In genomic region chr5:177519463-177520235, GRCh38 we compare ENCODE assay signal across 13 cellular contexts. TPM values are rescaled to one million over a fixed set of nuclear protein-coding genes. Genes with fewer than 3 reads are reported as not detected.
DNase-seq lines count a peak whose midpoint lies in the region; ATAC-seq and TF ChIP-seq lines count a peak whose summit lies in the region.
"Had no signal": no experiment of that assay in that cellular context is flagged by ENCODE, and none has a peak within 500 bp of the region (broad histone marks: within the 10 kb centered on the region; RNA-seq: fewer than 3 reads in every experiment).

No MANE protein-coding gene starts in this region.

- H3K36me3 Mint-ChIP-seq in T-helper 2 cell treated with Interferon-gamma antibody and Interleukin-4, amounts not matched to agents 5 μg/mL and 100 μg/mL, for 36 hours (ENCODE audit: low read depth) = peaks cover 39% of the 10 kb centered on the region
- H3K36me3 Mint-ChIP-seq in progenitor cell of endocrine pancreas (ENCODE audit: insufficient read depth) = peaks cover 19% of the 10 kb centered on the region

- H3K4me3 Mint-ChIP-seq in T-helper 2 cell treated with Interferon-gamma antibody and Interleukin-4, amounts not matched to agents 5 μg/mL and 100 μg/mL, for 36 hours = no peak overlapping the region
- H3K4me3 Mint-ChIP-seq in progenitor cell of endocrine pancreas (ENCODE audit: low read depth) = no peak overlapping the region

- H3K9me2 ChIP-seq in HCT116 (ENCODE audit: insufficient read depth) = no peaks in the 10 kb centered on the region

- intact Hi-C loops in HCT116 (cut with micrococcal nuclease) = no loop called here

- DNase-seq in T-helper 2 cell treated with Interferon-gamma antibody and Interleukin-4, amounts not matched to agents 5 μg/mL and 100 μg/mL, for 36 hours (ENCODE audit: low spot score) = no peak
- no peak for DNase-seq in T-helper 2 cell
- DNase-seq in HCT116 (ENCODE audit: low read depth, low spot score) = no peak
- no peak for DNase-seq in adipocyte (ENCODE audit: low read depth)
- DNase-seq in osteoblast (ENCODE audit: insufficient read length, low spot score, missing footprints) = peak; percentile 5
- no peak for DNase-seq in progenitor cell of endocrine pancreas (ENCODE audit: low spot score, unreplicated experiment)
- DNase-seq in stimulated activated CD4-positive, alpha-beta T cell treated with anti-CD3 and anti-CD28 coated beads, Interleukin-2, amount 100 ng/mL, for 24 hours = no peak
- DNase-seq: brain microvascular endothelial cell, Kasumi-1, lower lobe of right lung, NCI-H2029 treated with DMSO at 0.1 percent for 48 hours had no signal

- H3K27me3 ChIP-seq in HCT116 (ENCODE audit: insufficient read depth, low read length) (no peaks in the 10 kb centered on the region), adipocyte (replicated peaks; ENCODE audit: control insufficient read depth, insufficient read depth, low read length) (no peaks in the 10 kb centered on the region), osteoblast (ENCODE audit: insufficient read depth, low read length) (no peaks in the 10 kb centered on the region)
- H3K27me3 ChIP-seq: brain microvascular endothelial cell had no signal

- H3K27ac ChIP-seq in HCT116 (ENCODE audit: low read depth, low read length) = peak overlapping the region; percentile 12; the same call in 1 of the 2 replicates
- no peak overlapping the region for H3K27ac ChIP-seq in osteoblast (ENCODE audit: low read depth, low read length)
- H3K27ac ChIP-seq: brain microvascular endothelial cell, lower lobe of right lung, parathyroid adenoma had no signal

- H4K20me1 ChIP-seq in HCT116 (ENCODE audit: insufficient read depth) (no peaks in the 10 kb centered on the region), osteoblast (ENCODE audit: insufficient read depth, low read length) (peaks cover 16% of the 10 kb centered on the region)

- no peak for ATAC-seq in HCT116
- ATAC-seq in GM18858 (IDR thresholded peaks at IDR 0.05; ENCODE audit: unreplicated experiment) = no peak
- ATAC-seq: lower lobe of right lung had no signal

- H3K4me3 ChIP-seq in HCT116 (replicated peaks in 1 of 2; ENCODE audit: low read depth in 1 of 2, low read length in 2 of 2) (peak overlapping the region in 1 of 2 experiments; percentile 35; a peak in 2 of 4 replicates), adipocyte (ENCODE audit: low read length) (no peak overlapping the region), osteoblast (ENCODE audit: insufficient read depth, low read length) (no peak overlapping the region)
- H3K4me3 ChIP-seq: lower lobe of right lung had no signal

- peak overlapping the region; percentile 57 for H3K27ac Mint-ChIP-seq in T-helper 2 cell treated with Interferon-gamma antibody and Interleukin-4, amounts not matched to agents 5 μg/mL and 100 μg/mL, for 36 hours
- H3K27ac Mint-ChIP-seq in progenitor cell of endocrine pancreas = no peak overlapping the region

- H3K9me3 ChIP-seq in HCT116 (ENCODE audit: control insufficient read depth in 1 of 2, insufficient read depth in 1 of 2, low read depth in 1 of 2, low read length in 2 of 2) (no peaks in the 10 kb centered on the region), adipocyte (ENCODE audit: control insufficient read depth, low read length) (no peaks in the 10 kb centered on the region), osteoblast (ENCODE audit: low read depth, low read length) (no peaks in the 10 kb centered on the region)
- H3K9me3 ChIP-seq: lower lobe of right lung had no signal

- H3K4me2 ChIP-seq in HCT116 (ENCODE audit: low read length) (peak overlapping the region; percentile 60), osteoblast (ENCODE audit: insufficient read depth, low read length) (no peak overlapping the region)

- RAD21 ChIA-PET in HCT116 (lab: Charles Lee; ENCODE audit: low non-redundant PET in 1 of 2, low total read pairs in 2 of 2, uncharacterized antibody in 2 of 2, unreplicated experiment in 2 of 2) = no interaction called here

- POLR2A ChIA-PET in HCT116 (lab: Charles Lee) = no interaction called here

- H3K9me3 Mint-ChIP-seq in T-helper 2 cell treated with Interferon-gamma antibody and Interleukin-4, amounts not matched to agents 5 μg/mL and 100 μg/mL, for 36 hours = no peaks in the 10 kb centered on the region
- H3K9me3 Mint-ChIP-seq in progenitor cell of endocrine pancreas (ENCODE audit: low read depth) = no peaks in the 10 kb centered on the region

- H3K4me1 Mint-ChIP-seq in T-helper 2 cell treated with Interferon-gamma antibody and Interleukin-4, amounts not matched to agents 5 μg/mL and 100 μg/mL, for 36 hours (ENCODE audit: low read depth) = peaks cover 32% of the 10 kb centered on the region
- peaks cover 18% of the 10 kb centered on the region for H3K4me1 Mint-ChIP-seq in progenitor cell of endocrine pancreas (ENCODE audit: low read depth)

- H3K9ac ChIP-seq in HCT116 (ENCODE audit: low read length) (peak overlapping the region; percentile 33), adipocyte (ENCODE audit: low read length) (peak overlapping the region; percentile 8)
- H3K9ac ChIP-seq: parathyroid adenoma had no signal

- BruUV-seq in HCT116 (replicated peaks; lab: Mats Ljungman, UMichigan) = no TSS peak

- H2AFZ ChIP-seq in HCT116 (ENCODE audit: low read depth, low read length, poor library complexity, severe bottlenecking) (no peak overlapping the region), osteoblast (ENCODE audit: low read length) (no peak overlapping the region)
- H2AFZ ChIP-seq: parathyroid adenoma had no signal

- H3K4me1 ChIP-seq in HCT116 (ENCODE audit: control insufficient read depth in 1 of 2, insufficient read depth in 2 of 2, low read length in 2 of 2) (peaks cover 11 to 24% of the 10 kb centered on the region in 2 experiments; a peak in 3 of 4 replicates), adipocyte (ENCODE audit: control insufficient read depth, insufficient read depth, low read length) (peaks cover 19% of the 10 kb centered on the region), osteoblast (ENCODE audit: insufficient read depth, low read length) (peaks cover 15% of the 10 kb centered on the region)
- H3K4me1 ChIP-seq: parathyroid adenoma had no signal

- TF ChIP-seq CTCF in HCT116 (IDR thresholded peaks at IDR 0.05 in 2 of 3, conservative IDR thresholded peaks at IDR 0.05 in 1 of 3; ENCODE audit: borderline replicate concordance in 1 of 3, insufficient read depth in 1 of 3, low read depth in 2 of 3, low read length in 2 of 3) (no peak), osteoblast (IDR thresholded peaks at IDR 0.05; ENCODE audit: extremely low read depth, low read depth, low read length) (no peak), progenitor cell of endocrine pancreas (IDR thresholded peaks at IDR 0.05; ENCODE audit: unreplicated experiment) (no peak)

- CTCF ChIA-PET in HCT116 (lab: Charles Lee) = no interaction called here

- no peak for TF ChIP-seq POLR2A in HCT116 (IDR thresholded peaks at IDR 0.05; ENCODE audit: borderline replicate concordance, extremely low read depth, insufficient read depth, insufficient read length)

- H3K27me3 Mint-ChIP-seq in T-helper 2 cell treated with Interferon-gamma antibody and Interleukin-4, amounts not matched to agents 5 μg/mL and 100 μg/mL, for 36 hours (ENCODE audit: low read depth) = no peaks in the 10 kb centered on the region
- no peaks in the 10 kb centered on the region for H3K27me3 Mint-ChIP-seq in progenitor cell of endocrine pancreas

- no peak for TF ChIP-seq RAD21 in HCT116 (IDR thresholded peaks at IDR 0.05; ENCODE audit: low read depth)

- H3K36me3 ChIP-seq in HCT116 (ENCODE audit: control insufficient read depth in 1 of 2, insufficient read depth in 2 of 2, low read length in 2 of 2) = peaks cover 15 to 41% of the 10 kb centered on the region in 2 experiments; a peak in 3 of 4 replicates
- H3K36me3 ChIP-seq in adipocyte (ENCODE audit: control insufficient read depth, insufficient read depth, low read length, severe bottlenecking) = peaks cover 63% of the 10 kb centered on the region
- peaks cover 58% of the 10 kb centered on the region for H3K36me3 ChIP-seq in osteoblast (ENCODE audit: insufficient read depth, low read length)

- H3K79me2 ChIP-seq in HCT116 (ENCODE audit: insufficient read depth, low read length) (peaks cover 28% of the 10 kb centered on the region), osteoblast (ENCODE audit: insufficient read depth, low read length) (peaks cover 42% of the 10 kb centered on the region)

TF ChIP-seq in HCT116, 20 proteins besides CTCF, POLR2A, EP300 and RAD21 (continues in another document):
- TF ChIP-seq EGR1 (IDR thresholded peaks at IDR 0.05; ENCODE audit: low read depth) = no peak
- TF ChIP-seq EZH2 (IDR thresholded peaks at IDR 0.05) = no peak
- no peak for TF ChIP-seq CBX3 (IDR thresholded peaks at IDR 0.05; ENCODE audit: low read depth)
- no peak for TF ChIP-seq ATF3 (IDR thresholded peaks at IDR 0.05)
- no peak for TF ChIP-seq ZNF274 (IDR thresholded peaks at IDR 0.05; ENCODE audit: low read depth, low read length)
- TF ChIP-seq CEBPB (IDR thresholded peaks at IDR 0.05; ENCODE audit: low read depth) = no peak
- TF ChIP-seq TCF7L2 (IDR thresholded peaks at IDR 0.05; ENCODE audit: borderline replicate concordance, extremely low read depth, insufficient read depth, insufficient read length) = no peak
- no peak for TF ChIP-seq SRF (IDR thresholded peaks at IDR 0.05; ENCODE audit: low read depth)
- TF ChIP-seq ZFX (IDR thresholded peaks at IDR 0.05) = no peak
- no peak for TF ChIP-seq JUND (IDR thresholded peaks at IDR 0.05)
- TF ChIP-seq SP1 (IDR thresholded peaks at IDR 0.05; ENCODE audit: low read depth) = no peak

RNA-seq across cellular contexts. Expression of gene DDX41, which starts 2.9 kb away (rescaled TPM):
- total RNA-seq in HCT116 (2021; ENCODE audit: unreplicated experiment) = 141 TPM
- 267 and 489 TPM in 2 replicates for polyA plus RNA-seq in HCT116 (2012)
- 49.5 and 68.4 TPM in 2 replicates for total RNA-seq in osteoblast
- total RNA-seq in progenitor cell of endocrine pancreas = 88.4 and 93.1 TPM in 2 replicates

RNA-seq across cellular contexts. Expression of gene DOK3, which starts 10.0 kb away (rescaled TPM):
- total RNA-seq in HCT116 (2021; ENCODE audit: unreplicated experiment) (8.0 TPM), osteoblast (1.1 and 1.5 TPM in 2 replicates), progenitor cell of endocrine pancreas (11.6 and 13.7 TPM in 2 replicates)
- 3.3 and 3.7 TPM in 2 replicates for polyA plus RNA-seq in HCT116 (2012)

RNA-seq across cellular contexts. Expression of gene PDLIM7, which starts 22.2 kb away (rescaled TPM):
- 153 TPM for total RNA-seq in HCT116 (2021; ENCODE audit: unreplicated experiment)
- polyA plus RNA-seq in HCT116 (2012) = 152 and 163 TPM in 2 replicates
- 157 and 159 TPM in 2 replicates for total RNA-seq in osteoblast
- 113 and 119 TPM in 2 replicates for total RNA-seq in progenitor cell of endocrine pancreas

RNA-seq across cellular contexts. Expression of gene FAM193B, which starts 34.7 kb away (rescaled TPM):
- total RNA-seq in HCT116 (2021; ENCODE audit: unreplicated experiment) = 54.0 TPM
- 51.8 and 53.5 TPM in 2 replicates for polyA plus RNA-seq in HCT116 (2012)
- 29.2 and 32.6 TPM in 2 replicates for total RNA-seq in osteoblast
- total RNA-seq in progenitor cell of endocrine pancreas = 163 and 165 TPM in 2 replicates

RNA-seq across cellular contexts. Expression of gene DBN1, which starts 46.2 kb away (rescaled TPM):
- 144 TPM for total RNA-seq in HCT116 (2021; ENCODE audit: unreplicated experiment)
- 110 and 117 TPM in 2 replicates for polyA plus RNA-seq in HCT116 (2012)
- 121 and 139 TPM in 2 replicates for total RNA-seq in osteoblast
- total RNA-seq in progenitor cell of endocrine pancreas = 396 and 422 TPM in 2 replicates
